ENCODE assay signal across 8 cellular contexts in genomic region chr18:13216092-13216582, GRCh38. TPM values are rescaled to one million over a fixed set of nuclear protein-coding genes. Genes with fewer than 3 reads are reported as not detected.
A peak's percentile ranks its signal among the peaks of the same experiment; 100 is the strongest.
DNase-seq lines count a peak whose midpoint lies in the region; ATAC-seq, FAIRE-seq and TF ChIP-seq lines count a peak whose summit lies in the region.

No MANE protein-coding gene starts in this region.

- CTCF ChIA-PET in K562 (lab: Yijun Ruan, JAX; ENCODE audit: low intra/inter-chr PET ratio) = no interaction called here

- intact Hi-C loops in K562 (cut with micrococcal nuclease) (loop anchor here (10.0 kb wide), 1 partner anchor 51 kb away; no protein-coding TSS in a partner anchor), sciatic nerve (cut with DNase I) (loop anchor here (5.0 kb wide), 1 partner anchor 316 kb away; no protein-coding TSS in a partner anchor)

- DNase-seq in NCI-H1436 (lab: John Stamatoyannopoulos, UW) (peak; percentile 33), NCI-H1436 treated with DMSO at 0.1 percent for 48 hours (lab: John Stamatoyannopoulos, UW) (no peak), NCI-H1092 (lab: John Stamatoyannopoulos, UW) (peak; percentile 36), T-helper 2 cell (peak in 3 of 5 experiments; percentile 12 to 69 (median 22)), K562 (ENCODE audit: extremely low read depth in 1 of 4, low spot score in 3 of 4) (peak in 1 of 4 experiments; percentile 13), hepatic stellate cell (ENCODE audit: low spot score) (peak; percentile 38), sciatic nerve (ENCODE audit: low spot score) (peak; percentile 82)

- H3K4me3 ChIP-seq in K562 = no peak overlapping the region

- no peak for TF ChIP-seq EP300 in K562 (IDR thresholded peaks at IDR 0.05; ENCODE audit: low read length)

- TF ChIP-seq POLR2A in K562 (conservative IDR thresholded peaks at IDR 0.05) = no peak

- no peaks in the 10 kb centered on the region for H3K9me3 ChIP-seq in K562 (replicated peaks; ENCODE audit: control insufficient read depth, insufficient read depth, low read depth, low read length)

- H3K9me1 ChIP-seq in K562 (ENCODE audit: control insufficient read depth, insufficient read depth, low read length) = no peaks in the 10 kb centered on the region

- peak; percentile 63 for ATAC-seq in K562
- peak; percentile 89 for ATAC-seq in sciatic nerve
- no peak for ATAC-seq in HG03521 (IDR thresholded peaks at IDR 0.05; ENCODE audit: unreplicated experiment)

- peak in 1 of 2 experiments; percentile 49; a peak in 2 of 4 replicates for TF ChIP-seq RAD21 in K562 (CRISPR knock-in tag; conservative IDR thresholded peaks at IDR 0.05 in 1 of 2, IDR thresholded peaks at IDR 0.05 in 1 of 2)

- H4K20me1 ChIP-seq in K562 (replicated peaks; ENCODE audit: control insufficient read depth, insufficient read depth, low read length) = peaks cover 6% of the 10 kb centered on the region; the same call in 1 of the 2 replicates

- H3K27ac ChIP-seq in K562 (ENCODE audit: extremely low read depth, low read depth, low read length) = no peak overlapping the region

- peaks cover 0 to 20% of the 10 kb centered on the region in 2 experiments; a peak in 2 of 5 replicates for H3K4me1 ChIP-seq in K562 (replicated peaks in 1 of 2; ENCODE audit: control insufficient read depth in 2 of 2, insufficient read depth in 2 of 2, low read length in 2 of 2)

- POLR2A ChIA-PET in K562 (lab: Yijun Ruan, JAX) = no interaction called here

- whole genome bisulfite sequencing in K562 (ENCODE audit: insufficient coverage, low coverage, missing lambda C conversion rate) = 29% methylated on average over 8 of the region's 8 CpGs

- no peak overlapping the region for H3K4me2 ChIP-seq in K562 (ENCODE audit: insufficient read depth, low read length)

- peak; percentile 11 for FAIRE-seq in K562 (lab: Jason Lieb, UNC)

- H3K79me2 ChIP-seq in K562 (ENCODE audit: control insufficient read depth, insufficient read depth, low read length) = no peaks in the 10 kb centered on the region

- H3K36me3 ChIP-seq in K562 (ENCODE audit: control insufficient read depth, insufficient read depth, low read length) = no peaks in the 10 kb centered on the region

- peaks cover 37 to 46% of the 10 kb centered on the region in 2 experiments for H3K27me3 ChIP-seq in K562 (ENCODE audit: control insufficient read depth in 2 of 2, insufficient read depth in 2 of 2, low read length in 2 of 2)

- TF ChIP-seq CTCF in K562 (IDR thresholded peaks at IDR 0.05 in 2 of 3, conservative IDR thresholded peaks at IDR 0.05 in 1 of 3; ENCODE audit: insufficient read depth in 2 of 3, low read depth in 1 of 3, low read length in 3 of 3) = peak; percentile 20 to 35 (median 24); a peak in 3 of 6 replicates

- in situ Hi-C loops in K562 (cut with MboI) = no loop called here

- BruUV-seq in K562 (replicated peaks; lab: Mats Ljungman, UMichigan) = no TSS peak

- H3K9ac ChIP-seq in K562 (ENCODE audit: insufficient read depth in 1 of 2, low read depth in 2 of 2, low read length in 2 of 2) = no peak overlapping the region

- H2AFZ ChIP-seq in K562 (ENCODE audit: low read depth, low read length) = no peak overlapping the region

TF ChIP-seq in K562, 482 proteins besides CTCF, POLR2A, EP300 and RAD21:
- TF ChIP-seq CSDE1 (IDR thresholded peaks at IDR 0.05) (no peak), E2F1 (CRISPR knock-in tag; IDR thresholded peaks at IDR 0.05) (no peak), HMBOX1 (IDR thresholded peaks at IDR 0.05) (0 out of 2 replicates have a peak, but pooled peaks have one; percentile 42), CREB3 (tag; conservative IDR thresholded peaks at IDR 0.05; ENCODE audit: low read depth) (no peak)
TF ChIP-seq in K562: peak in this region for 1.

RNA-seq across cellular contexts. Expression of gene LDLRAD4, which starts 2.4 kb away (rescaled TPM):
- total RNA-seq in K562 (2011; cell fraction: chromatin; rRNA removed; ENCODE audit: low replicate concordance) = not detected in 2 replicates
- not detected in 2 replicates for total RNA-seq in K562 (2011; cell fraction: nucleolus; rRNA removed)
- not detected in 2 replicates for total RNA-seq in K562 (2011; cell fraction: nucleoplasm; rRNA removed)
- total RNA-seq in K562 (2014; rRNA removed) (not detected in 2 replicates), K562 (2014; rRNA removed; fragmentation: Illumina TruSeq; extraction: Trizol) (not detected in 2 replicates), K562 (2015; rRNA removed; fragmentation: Illumina TruSeq; extraction: Trizol) (not detected in 2 replicates), K562 (2021) (0.25 TPM in 1 of 2 replicates, not detected in the other), sciatic nerve (27.1 TPM)
- polyA plus RNA-seq in K562 (2011; rRNA removed) (not detected in 2 replicates), K562 (2014; fragmentation: Illumina TruSeq; extraction: Trizol) (not detected in 2 replicates), K562 (2014; fragmentation: Nextera tagmentation; extraction: Ambion mirVana) (under 1 TPM in 1 of 2 experiments, not detected in 1; 0.01 TPM), K562 (2014; rRNA removed) (not detected in 2 replicates)
- polyA plus RNA-seq in K562 (2011; cell fraction: cytosol; rRNA removed) = not detected in 2 replicates
- polyA plus RNA-seq in K562 (2011; cell fraction: nucleus; rRNA removed) = not detected in 2 replicates
- polyA plus RNA-seq in K562 (2012) = 0.07 and 0.96 TPM in 2 replicates
- not detected in 2 replicates for polyA minus RNA-seq in K562 (2011; rRNA and poly(A)+ RNA removed)
- not detected in 2 replicates for polyA minus RNA-seq in K562 (2011; cell fraction: cytosol; rRNA and poly(A)+ RNA removed)
- not detected in 2 replicates for polyA minus RNA-seq in K562 (2011; cell fraction: nucleus; rRNA and poly(A)+ RNA removed)

Comparison
In these comparisons a context has a peak if more than half of its experiments do, and no peak if none do; other contexts are left out.
1. RNA of gene LDLRAD4, which starts 2.4 kb away (total RNA-seq): 27.1 TPM in sciatic nerve (single experiment); 0.25 TPM in K562; every median in the first group is over 10 times any median in the second.